Comparison of ENCODE assay signal across 16 cellular contexts in genomic region chr14:90611501-90611900, GRCh38.
"Had no signal": no experiment of that assay in that cellular context is flagged by ENCODE, and none has a peak within 500 bp of the region (broad histone marks: within the 10 kb centered on the region; RNA-seq: fewer than 3 reads in every experiment).

No MANE protein-coding gene starts in this region.

- ATAC-seq: activated CD8-positive, alpha-beta memory T cell treated with anti-CD3 and anti-CD28 coated beads, Interleukin-2, amount 10 ng/mL, durations not matched to agents 7 days and 5 days; activated T-cell treated with anti-CD3 and anti-CD28 coated beads, Interleukin-2, amount 50 U/mL, for 4 hours; effector memory CD8-positive, alpha-beta T cell; left colon; stimulated activated naive CD8-positive, alpha-beta T cell treated with anti-CD3 and anti-CD28 coated beads, Interleukin-15, Interleukin-2, amounts not matched to agents 100 U/mL and 50 U/mL, for 24 hours had no signal

- DNase-seq: activated CD4-positive, alpha-beta T cell treated with anti-CD3 and anti-CD28 coated beads for 1 hour; activated CD4-positive, alpha-beta T cell treated with anti-CD3 and anti-CD28 coated beads, Interleukin-2, amount 50 U/mL, for 48 hours; activated CD8-positive, alpha-beta memory T cell treated with anti-CD3 and anti-CD28 coated beads, Interleukin-2, amount 10 ng/mL, durations not matched to agents 7 days and 5 days; activated gamma-delta T cell treated with Interleukin-2 at 50 U/mL for 16 hours; activated naive CD8-positive, alpha-beta T cell treated with anti-CD3 and anti-CD28 coated beads for 36 hours; activated T-cell treated with anti-CD3 and anti-CD28 coated beads, Interleukin-2, amount 50 U/mL, for 4 hours; anterior cingulate cortex; effector memory CD8-positive, alpha-beta T cell; erythroblast; left colon; stimulated activated CD4-positive, alpha-beta T cell treated with anti-CD3 and anti-CD28 coated beads, Interleukin-4, amount 100 ng/mL, for 1 hour; stimulated activated CD8-positive, alpha-beta memory T cell treated with anti-CD3 and anti-CD28 coated beads, Interleukin-4, amount 100 ng/mL, for 48 hours; stimulated activated naive CD8-positive, alpha-beta T cell treated with anti-CD3 and anti-CD28 coated beads, Interleukin-15, Interleukin-2, amounts not matched to agents 100 U/mL and 50 U/mL, for 24 hours had no signal

- FAIRE-seq: bronchial epithelial cell, colon, urothelium cell line had no signal
